In genomic region chr15:34049096-34049495, GRCh38 we compare ENCODE assay signal across 13 cellular contexts. TPM values are rescaled to one million over a fixed set of nuclear protein-coding genes. Genes with fewer than 3 reads are reported as not detected.
DNase-seq lines count a peak whose midpoint lies in the region; ATAC-seq and TF ChIP-seq lines count a peak whose summit lies in the region.
"Had no signal": no experiment of that assay in that cellular context is flagged by ENCODE, and none has a peak within 500 bp of the region (broad histone marks: within the 10 kb centered on the region; RNA-seq: fewer than 3 reads in every experiment).

No MANE protein-coding gene starts in this region.

- no peak for TF ChIP-seq POLR2A in vagina (IDR thresholded peaks at IDR 0.05)

- H3K27ac ChIP-seq in RWPE2 (ENCODE audit: poor library complexity, severe bottlenecking) (no peak overlapping the region), vagina (no peak overlapping the region)
- H3K27ac ChIP-seq: ovary had no signal

- peak; percentile 81 for ATAC-seq in RWPE2 (ENCODE audit: low read depth)

- intact Hi-C loops in vagina (cut with DNase I): no loop called here

- DNase-seq in HCEC 1CT (peak; percentile 76), RWPE2 (ENCODE audit: low spot score) (no peak), fibroblast of pulmonary artery (ENCODE audit: low read depth) (peak; percentile 92), retinal pigment epithelial cell (ENCODE audit: low read depth) (peak; percentile 73), T-helper 1 cell (no peak), vagina (ENCODE audit: extremely low spot score in 2 of 2) (no peak), AG08396 (ENCODE audit: low spot score) (no peak)
- DNase-seq: activated CD8-positive, alpha-beta memory T cell treated with anti-CD3 and anti-CD28 coated beads for 24 hours; activated effector memory CD4-positive, alpha-beta T cell treated with anti-CD3 and anti-CD28 coated beads, Interleukin-2, amount 50 U/mL, for 16 hours; Calu3; NCI-H510A; ovary; stimulated activated CD4-positive, alpha-beta T cell treated with anti-CD3 and anti-CD28 coated beads, Interleukin-15, amount 100 ng/mL, for 24 hours had no signal

- TF ChIP-seq CTCF in RWPE2 (IDR thresholded peaks at IDR 0.05; ENCODE audit: poor library complexity, severe bottlenecking): no peak
- TF ChIP-seq CTCF in fibroblast of pulmonary artery (IDR thresholded peaks at IDR 0.05; ENCODE audit: low read length, missing control alignments): no peak
- no peak for TF ChIP-seq CTCF in retinal pigment epithelial cell (conservative IDR thresholded peaks at IDR 0.05; ENCODE audit: low read depth, low read length)
- no peak for TF ChIP-seq CTCF in vagina (IDR thresholded peaks at IDR 0.05)

- H3K27me3 ChIP-seq in RWPE2 (ENCODE audit: insufficient read depth, poor library complexity, severe bottlenecking) (no peaks in the 10 kb centered on the region), vagina (no peaks in the 10 kb centered on the region)
- H3K27me3 ChIP-seq: ovary had no signal

- no peak overlapping the region for H3K4me3 ChIP-seq in RWPE2 (ENCODE audit: severe bottlenecking)
- no peak overlapping the region for H3K4me3 ChIP-seq in fibroblast of pulmonary artery (replicated peaks; ENCODE audit: low read depth, low read length)
- H3K4me3 ChIP-seq in retinal pigment epithelial cell (ENCODE audit: low read length): no peak overlapping the region
- no peak overlapping the region for H3K4me3 ChIP-seq in vagina
- H3K4me3 ChIP-seq: ovary had no signal

- H3K36me3 ChIP-seq in RWPE2 (ENCODE audit: low read depth) (no peaks in the 10 kb centered on the region), vagina (no peaks in the 10 kb centered on the region)
- H3K36me3 ChIP-seq: ovary had no signal

- H3K4me1 ChIP-seq in RWPE2 (ENCODE audit: insufficient read depth, poor library complexity, severe bottlenecking) (no peaks in the 10 kb centered on the region), vagina (no peaks in the 10 kb centered on the region)

- H3K9me3 ChIP-seq in RWPE2 (ENCODE audit: severe bottlenecking) (peaks cover 16% of the 10 kb centered on the region), vagina (peaks cover 6% of the 10 kb centered on the region)
- H3K9me3 ChIP-seq: ovary had no signal

RNA-seq across cellular contexts. Expression of gene AVEN, which starts 10.1 kb away (rescaled TPM):
- total RNA-seq in vagina: 7.4 TPM

RNA-seq across cellular contexts. Expression of gene EMC7, which starts 52.6 kb away (rescaled TPM):
- 31.4 TPM for total RNA-seq in vagina

RNA-seq across cellular contexts. Expression of gene PGBD4, which starts 52.8 kb away (rescaled TPM):
- 1.5 TPM for total RNA-seq in vagina

Comparison
In these comparisons a context has a peak if more than half of its experiments do, and no peak if none do; other contexts are left out.
1. DNase-seq: peak in HCEC 1CT (single experiment), fibroblast of pulmonary artery (single experiment) and retinal pigment epithelial cell (single experiment); none in RWPE2 (single experiment), T-helper 1 cell (0 of 5), vagina (0 of 2) and AG08396 (single experiment).